ENCODE assay signal across 8 cellular contexts in genomic region chr13:49400755-49401659, GRCh38. TPM values are rescaled to one million over a fixed set of nuclear protein-coding genes. Genes with fewer than 3 reads are reported as not detected.
DNase-seq lines count a peak whose midpoint lies in the region; ATAC-seq and TF ChIP-seq lines count a peak whose summit lies in the region.

No MANE protein-coding gene starts in this region.

- no peaks in the 10 kb centered on the region for H3K36me3 ChIP-seq in PC-9 (ENCODE audit: low read depth)
- no peaks in the 10 kb centered on the region for H3K36me3 ChIP-seq in parathyroid adenoma (ENCODE audit: control insufficient read depth, insufficient read depth, low read length)

- no peak overlapping the region for H3K27ac Mint-ChIP-seq in MCF 10A (ENCODE audit: low read depth, unreplicated experiment)

- peaks cover 14% of the 10 kb centered on the region for H3K9me3 Mint-ChIP-seq in MCF 10A (ENCODE audit: unreplicated experiment)

- peaks cover 6% of the 10 kb centered on the region for H3K36me3 Mint-ChIP-seq in MCF 10A (ENCODE audit: insufficient read depth, unreplicated experiment)

- POLR2A ChIA-PET in MCF 10A (lab: Yijun Ruan, JAX) = no interaction called here
- POLR2A ChIA-PET in PC-9 (lab: Charles Lee; ENCODE audit: unreplicated experiment) = interaction anchor here (0.5 to 0.7 kb wide), 3 partner anchors 44 to 1111 kb away, joined by 4 to 6 read pairs (median 4); no protein-coding TSS in a partner anchor

- H3K4me1 Mint-ChIP-seq in MCF 10A (ENCODE audit: insufficient read depth, unreplicated experiment) = no peaks in the 10 kb centered on the region

- H3K4me3 ChIP-seq in PC-9 (peak overlapping the region; percentile 37; the same call in 1 of the 2 replicates), parathyroid adenoma (ENCODE audit: low read depth, low read length) (peak overlapping the region; percentile 65)

- H3K79me2 ChIP-seq in PC-9 (ENCODE audit: low read depth) (peaks cover 6% of the 10 kb centered on the region; the same call in 1 of the 2 replicates), parathyroid adenoma (no peaks in the 10 kb centered on the region)

- H3K4me2 ChIP-seq in PC-9 (peak overlapping the region; percentile 76), parathyroid adenoma (ENCODE audit: low read length) (peak overlapping the region; percentile 59)

- H4K20me1 ChIP-seq in PC-9 (ENCODE audit: insufficient read depth) = no peaks in the 10 kb centered on the region

- BruUV-seq in MCF 10A (replicated peaks; lab: Mats Ljungman, UMichigan) (no TSS peak), PC-9 (replicated peaks; lab: Mats Ljungman, UMichigan) (no TSS peak)

- H3K4me3 Mint-ChIP-seq in MCF 10A (ENCODE audit: unreplicated experiment) = no peak overlapping the region

- H2AFZ ChIP-seq in PC-9 = no peak overlapping the region
- H2AFZ ChIP-seq in parathyroid adenoma = peak overlapping the region; percentile 56

- TF ChIP-seq CTCF in MCF 10A (IDR thresholded peaks at IDR 0.05; ENCODE audit: unreplicated experiment) (no peak), PC-9 (conservative IDR thresholded peaks at IDR 0.05) (no peak), foreskin keratinocyte (conservative IDR thresholded peaks at IDR 0.05) (no peak), parathyroid adenoma (IDR thresholded peaks at IDR 0.05) (no peak)

- H3K27ac ChIP-seq in PC-9 = peak overlapping the region; percentile 84
- no peak overlapping the region for H3K27ac ChIP-seq in foreskin keratinocyte
- peak overlapping the region; percentile 73 for H3K27ac ChIP-seq in parathyroid adenoma

- DNase-seq in T47D (ENCODE audit: low read depth in 1 of 2, low spot score in 1 of 2) = peak; percentile 17 to 93
- DNase-seq in MCF 10A (ENCODE audit: unreplicated experiment) = no peak
- peak; percentile 45 to 95 for DNase-seq in PC-9
- peak; percentile 2 to 44 for DNase-seq in foreskin keratinocyte
- DNase-seq in NCI-H1092 treated with DMSO at 0.1 percent for 48 hours (lab: John Stamatoyannopoulos, UW) = no peak
- DNase-seq in activated CD4-positive, alpha-beta T cell treated with anti-CD3 and anti-CD28 coated beads for 48 hours = no peak

- peaks cover 35% of the 10 kb centered on the region for H3K4me1 ChIP-seq in PC-9 (replicated peaks; ENCODE audit: insufficient read depth)
- H3K4me1 ChIP-seq in foreskin keratinocyte = peaks cover 5% of the 10 kb centered on the region
- no peaks in the 10 kb centered on the region for H3K4me1 ChIP-seq in parathyroid adenoma

- no peaks in the 10 kb centered on the region for H3K27me3 ChIP-seq in PC-9 (ENCODE audit: insufficient read depth, low read depth)
- no peaks in the 10 kb centered on the region for H3K27me3 ChIP-seq in foreskin keratinocyte
- H3K27me3 ChIP-seq in parathyroid adenoma (ENCODE audit: control insufficient read depth, insufficient read depth, low read length) = no peaks in the 10 kb centered on the region

- ATAC-seq in foreskin keratinocyte (peak; percentile 57), GM19467 (IDR thresholded peaks at IDR 0.05; ENCODE audit: unreplicated experiment) (no peak)

- in situ Hi-C loops in T47D (cut with HindIII; ENCODE audit: low pct_unique_long_range_greater_than_20kb, low sequenced_read_pairs) = no loop called here

- peaks cover 17% of the 10 kb centered on the region; the same call in 1 of the 2 replicates for H3F3A ChIP-seq in PC-9 (ENCODE audit: insufficient read depth, low read depth)

- CTCF ChIA-PET in MCF 10A (lab: Yijun Ruan, JAX) = interaction anchor here (1.2 kb wide), 1 partner anchor 16 kb away, joined by 3 read pairs; no protein-coding TSS in a partner anchor
- CTCF ChIA-PET in PC-9 (lab: Charles Lee) = interaction anchor here (0.6 kb wide), 3 partner anchors 16 to 87 kb away, joined by 3 read pairs; no protein-coding TSS in a partner anchor

- no peaks in the 10 kb centered on the region for H3K9me2 ChIP-seq in PC-9 (ENCODE audit: insufficient read depth)

- H3K9me3 ChIP-seq in PC-9 (ENCODE audit: insufficient read depth, low read depth) (no peaks in the 10 kb centered on the region; the same call in 1 of the 2 replicates), parathyroid adenoma (ENCODE audit: control insufficient read depth, low read length) (no peaks in the 10 kb centered on the region)

- intact Hi-C loops in MCF 10A (cut with micrococcal nuclease) = no loop called here
- intact Hi-C loops in PC-9 (cut with micrococcal nuclease; ENCODE audit: unreplicated experiment) = no loop called here

- no peak overlapping the region for H3K9ac ChIP-seq in parathyroid adenoma

- H3K27me3 Mint-ChIP-seq in MCF 10A (ENCODE audit: insufficient read depth, unreplicated experiment) = no peaks in the 10 kb centered on the region

RNA-seq across cellular contexts. Expression of gene CAB39L, which starts 42.9 kb away (rescaled TPM):
- total RNA-seq in MCF 10A (2022) (6.2 and 11.1 TPM in 2 replicates), PC-9 (2021) (10.2 and 10.7 TPM in 2 replicates), foreskin keratinocyte (5.8 and 7.7 TPM in 2 replicates)
- 3.4 and 3.6 TPM in 2 replicates for polyA plus RNA-seq in foreskin keratinocyte

RNA-seq across cellular contexts. Expression of gene SETDB2, which starts 43.1 kb away (rescaled TPM):
- total RNA-seq in MCF 10A (2022) (6.1 and 7.3 TPM in 2 replicates), PC-9 (2021) (5.2 and 6.9 TPM in 2 replicates), foreskin keratinocyte (4.7 and 4.8 TPM in 2 replicates)
- polyA plus RNA-seq in foreskin keratinocyte = 1.4 and 1.7 TPM in 2 replicates

Comparison
In these comparisons a context has a peak if more than half of its experiments do, and no peak if none do; other contexts are left out.
1. DNase-seq: peak in T47D (2 of 2), PC-9 (2 of 2) and foreskin keratinocyte (2 of 2); none in MCF 10A (single experiment), NCI-H1092 treated with DMSO at 0.1 percent for 48 hours (single experiment) and activated CD4-positive, alpha-beta T cell treated with anti-CD3 and anti-CD28 coated beads for 48 hours (single experiment).